In genomic region chr15:76311071-76311956, GRCh38 we compare ENCODE assay signal across 8 cellular contexts. TPM values are rescaled to one million over a fixed set of nuclear protein-coding genes. Genes with fewer than 3 reads are reported as not detected.
A peak's percentile ranks its signal among the peaks of the same experiment; 100 is the strongest.
DNase-seq lines count a peak whose midpoint lies in the region; ATAC-seq and TF ChIP-seq lines count a peak whose summit lies in the region.

TSS of gene ETFA (minus strand) at chr15:76311469. CDS start at chr15:76311388, 81 bp downstream.

- H3K36me3 ChIP-seq in SK-N-SH (replicated peaks in 1 of 2; ENCODE audit: control insufficient read depth in 1 of 2, insufficient read depth in 2 of 2, low read length in 1 of 2): no peaks in the 10 kb centered on the region

- H3K4me1 ChIP-seq in SK-N-SH (ENCODE audit: control insufficient read depth in 1 of 2, insufficient read depth in 2 of 2, low read depth in 1 of 2, low read length in 1 of 2): peaks cover 0 to 13% of the 10 kb centered on the region in 2 experiments; a peak in 2 of 4 replicates

- peak within 1 kb of the TSS; percentile 87 for H3K9ac ChIP-seq in SK-N-SH

- ATAC-seq in HG02588 (IDR thresholded peaks at IDR 0.05; ENCODE audit: unreplicated experiment) (peak; percentile 97), omental fat pad (ENCODE audit: low FRiP score) (peak; percentile 97)

- H3K27ac ChIP-seq in SK-N-SH (ENCODE audit: low read depth in 2 of 2, low read length in 1 of 2): peak within 1 kb of the TSS; percentile 80 to 96
- H3K27ac ChIP-seq in temporal lobe (ENCODE audit: low read depth, low read length): no peak within 1 kb of the TSS

- peaks cover 49% of the 10 kb centered on the region for H3K79me2 ChIP-seq in SK-N-SH (ENCODE audit: insufficient read depth)

- TF ChIP-seq EP300 in SK-N-SH (IDR thresholded peaks at IDR 0.05; ENCODE audit: borderline replicate concordance in 1 of 2, low read depth in 1 of 2, low read length in 1 of 2): peak in 1 of 2 experiments; percentile 49; a peak in 1 of 4 replicates

- H3K4me3 ChIP-seq in GM08714 (ENCODE audit: low read length): peak within 1 kb of the TSS; percentile 79
- H3K4me3 ChIP-seq in SK-N-SH (ENCODE audit: low read depth in 2 of 2, low read length in 1 of 2): peak within 1 kb of the TSS; percentile 81 to 91

- CTCF ChIA-PET in SK-N-SH (lab: Yijun Ruan, JAX): no interaction called here

- no peaks in the 10 kb centered on the region for H3K9me3 ChIP-seq in SK-N-SH

- H3K9me2 ChIP-seq in SK-N-SH: no peaks in the 10 kb centered on the region

- DNase-seq in NCI-H1048 (lab: John Stamatoyannopoulos, UW) (peak; percentile 91), SK-N-SH (peak; percentile 97), glomerular endothelial cell (ENCODE audit: extremely low read depth, low read depth, low spot score) (peak; percentile 65), omental fat pad (ENCODE audit: low spot score) (peak; percentile 94)
- peak; percentile 90 for DNase-seq in activated naive CD4-positive, alpha-beta T cell treated with anti-CD3 and anti-CD28 coated beads, Interleukin-2, amount 50 U/mL, for 16 hours

- POLR2A ChIA-PET in SK-N-SH (lab: Yijun Ruan, JAX): interaction anchor here (0.9 to 1.7 kb wide), 4 partner anchors 19 to 114 kb away, joined by 3 to 12 read pairs (median 4); partner anchors contain the start of gene ISL2

- TF ChIP-seq RAD21 in SK-N-SH (IDR thresholded peaks at IDR 0.05; ENCODE audit: low read length): no peak

- no peaks in the 10 kb centered on the region for H3K27me3 ChIP-seq in SK-N-SH (ENCODE audit: insufficient read depth)

- WGBS in SK-N-SH (ENCODE audit: low lambda C conversion rate): 1% methylated on average over 30 of the region's 60 CpGs

- peaks cover 20% of the 10 kb centered on the region; the same call in 1 of the 2 replicates for H4K20me1 ChIP-seq in SK-N-SH (ENCODE audit: insufficient read depth)

- no peak for TF ChIP-seq CTCF in SK-N-SH (IDR thresholded peaks at IDR 0.05)
- TF ChIP-seq CTCF in omental fat pad (IDR thresholded peaks at IDR 0.05): no peak

- H3F3A ChIP-seq in SK-N-SH (replicated peaks; ENCODE audit: insufficient read depth): peaks cover 6% of the 10 kb centered on the region

- peak within 1 kb of the TSS; percentile 88 for H3K4me2 ChIP-seq in SK-N-SH

- peak within 1 kb of the TSS; percentile 99 for H2AFZ ChIP-seq in SK-N-SH (ENCODE audit: low read depth)

TF ChIP-seq in SK-N-SH, 30 proteins besides CTCF, POLR2A, EP300 and RAD21 (continues in another document):
- TF ChIP-seq RXRA (IDR thresholded peaks at IDR 0.05; ENCODE audit: borderline replicate concordance, low read depth) (no peak), PBX3 (IDR thresholded peaks at IDR 0.05) (no peak; the same call in 1 of the 2 replicates), ELF1 (IDR thresholded peaks at IDR 0.05) (0 out of 2 replicates have a peak, but pooled peaks have one; percentile 35), MAX (IDR thresholded peaks at IDR 0.05; ENCODE audit: low read depth) (peak; percentile 89), GATA2 (CRISPR knock-in tag; IDR thresholded peaks at IDR 0.05) (peak; percentile 85), IRF3 (IDR thresholded peaks at IDR 0.05; ENCODE audit: low read depth, low read length) (no peak), POLR2AphosphoS5 (IDR thresholded peaks at IDR 0.05; ENCODE audit: low read depth, low read length) (peak; percentile 85), TEAD4 (IDR thresholded peaks at IDR 0.05; ENCODE audit: borderline replicate concordance, insufficient read depth) (no peak), RFX5 (IDR thresholded peaks at IDR 0.05; ENCODE audit: low read length) (peak; percentile 63), USF2 (IDR thresholded peaks at IDR 0.05; ENCODE audit: borderline replicate concordance, low read depth, low read length) (peak; percentile 47; the same call in 1 of the 2 replicates), GABPA (IDR thresholded peaks at IDR 0.05; ENCODE audit: low read depth) (no peak), SIN3A (IDR thresholded peaks at IDR 0.05; ENCODE audit: borderline replicate concordance, low read depth, low read length) (peak; percentile 95; the same call in 1 of the 2 replicates), YY1 (IDR thresholded peaks at IDR 0.05; ENCODE audit: low read depth) (peak; percentile 76; the same call in 1 of the 2 replicates), NRF1 (IDR thresholded peaks at IDR 0.05; ENCODE audit: low read depth, low read length) (peak; percentile 70), ZBTB33 (IDR thresholded peaks at IDR 0.05; ENCODE audit: borderline replicate concordance, low read depth) (peak; percentile 98), TCF12 (IDR thresholded peaks at IDR 0.05) (no peak), MXI1 (IDR thresholded peaks at IDR 0.05; ENCODE audit: low read depth, low read length) (peak; percentile 70), USF1 (IDR thresholded peaks at IDR 0.05; ENCODE audit: borderline replicate concordance, low read depth) (peak; percentile 50; the same call in 1 of the 2 replicates), RCOR1 (IDR thresholded peaks at IDR 0.05; ENCODE audit: low read length) (no peak; the same call in 1 of the 2 replicates), JUND (IDR thresholded peaks at IDR 0.05) (no peak), SMC3 (IDR thresholded peaks at IDR 0.05; ENCODE audit: low read depth, low read length) (no peak)

RNA-seq across cellular contexts. Expression of gene ETFA, which starts in this region (rescaled TPM):
- polyA plus RNA-seq in SK-N-SH (2012; rRNA removed): 122 and 164 TPM in 2 replicates
- polyA plus RNA-seq in SK-N-SH (2012; cell fraction: cytosol; rRNA removed): 172 and 191 TPM in 2 replicates
- 45.2 and 94.3 TPM in 2 replicates for polyA plus RNA-seq in SK-N-SH (2012; cell fraction: nucleus; rRNA removed)
- 64.1 and 88.9 TPM in 2 replicates for total RNA-seq in glomerular endothelial cell
- total RNA-seq in omental fat pad: 100 to 1,000 TPM in 3 of 4 donors, 10 to 100 TPM in 1; 89.9 to 144 (median 114) TPM
- 34.7 TPM for total RNA-seq in temporal lobe
